ENCODE assay signal across 12 cellular contexts in the genomic region with DNA sequence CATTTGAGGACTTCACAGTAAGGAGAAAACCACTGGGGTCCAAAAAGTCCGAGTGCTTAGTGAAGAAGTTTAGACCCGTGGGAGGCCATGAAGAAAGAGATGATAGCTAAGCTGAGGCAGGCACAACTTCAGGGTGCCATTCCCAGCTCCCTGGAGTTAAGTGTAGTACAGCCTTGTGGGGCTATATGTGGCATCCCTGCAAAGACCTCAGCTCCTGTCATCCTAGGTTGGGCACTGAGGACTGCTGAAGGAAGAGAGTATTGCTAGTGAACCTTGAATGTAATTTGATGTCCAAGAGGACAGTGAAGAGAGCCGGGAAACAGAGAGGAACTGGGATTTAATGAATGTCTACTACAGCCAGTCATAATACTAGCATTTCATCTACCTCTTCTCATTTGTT.
A peak's percentile ranks its signal among the peaks of the same experiment; 100 is the strongest.
DNase-seq lines count a peak whose midpoint lies in the region; ATAC-seq, FAIRE-seq and TF ChIP-seq lines count a peak whose summit lies in the region.
"Had no signal": no experiment of that assay in that cellular context is flagged by ENCODE, and none has a peak within 500 bp of the region (broad histone marks: within the 10 kb centered on the region; RNA-seq: fewer than 3 reads in every experiment).

No MANE protein-coding gene starts in this region.

- no peaks in the 10 kb centered on the region for H3K9me2 ChIP-seq in hepatocyte (replicated peaks; ENCODE audit: insufficient read depth)

- no peak for FAIRE-seq in GM19239 (lab: Jason Lieb, UNC)

- TF ChIP-seq CTCF in Panc1 (IDR thresholded peaks at IDR 0.05), result no peak
- TF ChIP-seq CTCF in hepatocyte (IDR thresholded peaks at IDR 0.05; ENCODE audit: poor library complexity), result no peak

- H3K27me3 ChIP-seq in Panc1 (ENCODE audit: control insufficient read depth, insufficient read depth, low read length) (no peaks in the 10 kb centered on the region), hepatocyte (no peaks in the 10 kb centered on the region)
- H3K27me3 ChIP-seq: uterus had no signal

- peak overlapping the region; percentile 42 to 74 for H3K4me3 Mint-ChIP-seq in activated T-cell treated with anti-CD3 and anti-CD28 coated beads, Interleukin-2, amount 50 U/mL, for 72 hours
- peak overlapping the region; percentile 67 to 69 for H3K4me3 Mint-ChIP-seq in stimulated activated naive CD8-positive, alpha-beta T cell treated with anti-CD3 and anti-CD28 coated beads, Interleukin-15, amount 100 ng/mL, for 72 hours

- no peak for DNase-seq in activated T-cell treated with anti-CD3 and anti-CD28 coated beads, Interleukin-2, amount 50 U/mL, for 72 hours
- no peak for DNase-seq in activated T-cell treated with anti-CD3 and anti-CD28 coated beads for 4 hours
- DNase-seq in Panc1 (ENCODE audit: low read depth, low spot score), result no peak
- DNase-seq in hepatocyte (ENCODE audit: low spot score), result no peak
- DNase-seq in stimulated activated naive CD8-positive, alpha-beta T cell treated with anti-CD3 and anti-CD28 coated beads, Interleukin-15, amount 100 ng/mL, for 72 hours, result no peak
- no peak for DNase-seq in NCI-H1436 (lab: John Stamatoyannopoulos, UW)
- no peak for DNase-seq in GM19239 (ENCODE audit: insufficient read length, low spot score)
- DNase-seq: effector memory CD8-positive, alpha-beta T cell; NCI-H510A; RPMI8226; uterus had no signal

- peak overlapping the region; percentile 94 for H3K27ac Mint-ChIP-seq in activated T-cell treated with anti-CD3 and anti-CD28 coated beads, Interleukin-2, amount 50 U/mL, for 72 hours
- peak overlapping the region in 1 of 2 donors; percentile 35 for H3K27ac Mint-ChIP-seq in stimulated activated naive CD8-positive, alpha-beta T cell treated with anti-CD3 and anti-CD28 coated beads, Interleukin-15, amount 100 ng/mL, for 72 hours

- H3K4me1 ChIP-seq in Panc1 (ENCODE audit: control insufficient read depth, insufficient read depth, low read length), result peaks cover 7% of the 10 kb centered on the region
- H3K4me1 ChIP-seq in hepatocyte (ENCODE audit: insufficient read depth), result peaks cover 36% of the 10 kb centered on the region
- H3K4me1 ChIP-seq: uterus had no signal

- no peak overlapping the region for H3K4me2 ChIP-seq in hepatocyte

- no peak for ATAC-seq in activated T-cell treated with anti-CD3 and anti-CD28 coated beads, Interleukin-2, amount 50 U/mL, for 72 hours (replicated peaks in 1 of 2)
- ATAC-seq in Panc1 (peak; percentile 62), GM21515 (IDR thresholded peaks at IDR 0.05; ENCODE audit: unreplicated experiment) (no peak)
- ATAC-seq in stimulated activated naive CD8-positive, alpha-beta T cell treated with anti-CD3 and anti-CD28 coated beads, Interleukin-15, amount 100 ng/mL, for 72 hours, result no peak

- no peaks in the 10 kb centered on the region for H4K20me1 ChIP-seq in hepatocyte (ENCODE audit: insufficient read depth, poor library complexity, severe bottlenecking)

- H3K36me3 ChIP-seq in Panc1 (ENCODE audit: control insufficient read depth, insufficient read depth, low read length), result peaks cover 3% of the 10 kb centered on the region; the same call in 1 of the 2 replicates
- H3K36me3 ChIP-seq in hepatocyte (replicated peaks; ENCODE audit: insufficient read depth, low read depth), result no peaks in the 10 kb centered on the region
- H3K36me3 ChIP-seq: uterus had no signal

- H3K27ac ChIP-seq in Panc1 (ENCODE audit: low read length) (no peak overlapping the region), hepatocyte (peak overlapping the region; percentile 26)

- peaks cover 2 to 4% of the 10 kb centered on the region in 2 donors for H3K36me3 Mint-ChIP-seq in activated T-cell treated with anti-CD3 and anti-CD28 coated beads, Interleukin-2, amount 50 U/mL, for 72 hours (ENCODE audit: insufficient read depth in 2 of 2)

- peaks cover 85% of the 10 kb centered on the region for H3K4me1 Mint-ChIP-seq in activated T-cell treated with anti-CD3 and anti-CD28 coated beads, Interleukin-2, amount 50 U/mL, for 72 hours (ENCODE audit: low read depth)
- H3K4me1 Mint-ChIP-seq in stimulated activated naive CD8-positive, alpha-beta T cell treated with anti-CD3 and anti-CD28 coated beads, Interleukin-15, amount 100 ng/mL, for 72 hours, result peaks cover 87% of the 10 kb centered on the region

- no TSS peak for BruUV-seq in Panc1 (replicated peaks; lab: Mats Ljungman, UMichigan)

- H3K9me3 ChIP-seq in Panc1 (ENCODE audit: control insufficient read depth, insufficient read depth, low read depth, low read length), result no peaks in the 10 kb centered on the region
- H3K9me3 ChIP-seq in hepatocyte (ENCODE audit: low read depth), result no peaks in the 10 kb centered on the region
- H3K9me3 ChIP-seq: uterus had no signal

- no peak overlapping the region for H3K4me3 ChIP-seq in Panc1 (ENCODE audit: low read depth in 2 of 2, low read length in 2 of 2)
- no peak overlapping the region for H3K4me3 ChIP-seq in hepatocyte
- H3K4me3 ChIP-seq: uterus had no signal

- intact Hi-C loops in Panc1 (cut with micrococcal nuclease; ENCODE audit: unreplicated experiment), result no loop called here

- 85% methylated on average over 3 of the region's 3 CpGs for WGBS in hepatocyte (ENCODE audit: low lambda C conversion rate, missing lambda C conversion rate)

- H3K79me2 ChIP-seq in hepatocyte, result peaks cover 27% of the 10 kb centered on the region

- H3K27me3 Mint-ChIP-seq in activated T-cell treated with anti-CD3 and anti-CD28 coated beads, Interleukin-2, amount 50 U/mL, for 72 hours (ENCODE audit: low read depth), result no peaks in the 10 kb centered on the region
- no peaks in the 10 kb centered on the region for H3K27me3 Mint-ChIP-seq in stimulated activated naive CD8-positive, alpha-beta T cell treated with anti-CD3 and anti-CD28 coated beads, Interleukin-15, amount 100 ng/mL, for 72 hours
- H3K27me3 Mint-ChIP-seq: effector memory CD8-positive, alpha-beta T cell had no signal

- POLR2A ChIA-PET in Panc1 (lab: Charles Lee), result interaction anchor here (0.7 to 1.3 kb wide), 2 partner anchors 33 to 71 kb away, joined by 3 to 4 read pairs; no protein-coding TSS in a partner anchor

- H3K9me3 Mint-ChIP-seq in activated T-cell treated with anti-CD3 and anti-CD28 coated beads, Interleukin-2, amount 50 U/mL, for 72 hours, result no peaks in the 10 kb centered on the region
- no peaks in the 10 kb centered on the region for H3K9me3 Mint-ChIP-seq in stimulated activated naive CD8-positive, alpha-beta T cell treated with anti-CD3 and anti-CD28 coated beads, Interleukin-15, amount 100 ng/mL, for 72 hours
- H3K9me3 Mint-ChIP-seq: effector memory CD8-positive, alpha-beta T cell had no signal

- in situ Hi-C loops in Panc1 (cut with HindIII; ENCODE audit: low pct_unique_long_range_greater_than_20kb, low sequenced_read_pairs), result no loop called here

- CTCF ChIA-PET in Panc1 (lab: Charles Lee), result no interaction called here

- H2AFZ ChIP-seq in hepatocyte, result no peak overlapping the region
